ENCODE assay signal across 8 cellular contexts in the genomic region with DNA sequence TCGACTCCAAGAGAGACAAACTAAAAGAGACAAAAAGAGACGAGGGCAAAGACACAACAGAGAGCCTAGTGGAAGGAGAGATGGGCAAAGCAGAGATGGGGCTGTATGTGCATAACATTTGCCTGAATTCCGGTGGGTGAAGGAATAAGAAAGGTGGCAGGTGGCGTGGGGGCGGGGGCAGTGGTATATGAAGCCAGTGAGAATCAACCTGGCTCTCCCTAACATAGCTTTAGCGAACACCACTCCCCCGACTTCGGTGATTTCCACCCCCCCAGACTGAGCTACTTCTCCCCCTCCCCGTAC. TPM values are rescaled to one million over a fixed set of nuclear protein-coding genes. Genes with fewer than 3 reads are reported as not detected.
A peak's percentile ranks its signal among the peaks of the same experiment; 100 is the strongest.
DNase-seq lines count a peak whose midpoint lies in the region; ATAC-seq and TF ChIP-seq lines count a peak whose summit lies in the region.

No MANE protein-coding gene starts in this region.

- peak overlapping the region; percentile 84 for H3K4me3 Mint-ChIP-seq in chondrocyte (ENCODE audit: unreplicated experiment)
- peak overlapping the region; percentile 67 to 94 (median 88) for H3K4me3 Mint-ChIP-seq in naive thymus-derived CD8-positive, alpha-beta T cell

- peak overlapping the region; percentile 39 for H3K27ac Mint-ChIP-seq in chondrocyte (ENCODE audit: unreplicated experiment)
- H3K27ac Mint-ChIP-seq in naive thymus-derived CD8-positive, alpha-beta T cell: peak overlapping the region in 7 of 10 donors; percentile 7 to 86 (median 72)

- H3K36me3 Mint-ChIP-seq in chondrocyte (ENCODE audit: low read depth): no peaks in the 10 kb centered on the region
- H3K36me3 Mint-ChIP-seq in naive thymus-derived CD8-positive, alpha-beta T cell: no peaks in the 10 kb centered on the region

- H3K27me3 Mint-ChIP-seq in chondrocyte (ENCODE audit: low read depth): no peaks in the 10 kb centered on the region
- peaks cover 10 to 40% (median 22%) of the 10 kb centered on the region in 5 donors for H3K27me3 Mint-ChIP-seq in naive thymus-derived CD8-positive, alpha-beta T cell

- H3K9ac ChIP-seq in HUES6 (ENCODE audit: low read length): peak overlapping the region; percentile 74

- H3K9me3 ChIP-seq in HUES6 (ENCODE audit: control insufficient read depth, insufficient read depth, low read depth, low read length): no peaks in the 10 kb centered on the region

- no peak for TF ChIP-seq CTCF in AG09309 (IDR thresholded peaks at IDR 0.05; ENCODE audit: control insufficient read depth, insufficient read depth, low read depth, low read length, missing control alignments)
- no peak for TF ChIP-seq CTCF in chondrocyte (IDR thresholded peaks at IDR 0.05)

- H3K4me3 ChIP-seq in AG09309 (ENCODE audit: control insufficient read depth, low read depth, low read length) (peak overlapping the region; percentile 50), HUES6 (ENCODE audit: low read depth, low read length) (peak overlapping the region; percentile 75)

- peaks cover 11% of the 10 kb centered on the region for H3K4me1 Mint-ChIP-seq in chondrocyte (ENCODE audit: low read depth)
- peaks cover 16 to 33% (median 21%) of the 10 kb centered on the region in 4 donors for H3K4me1 Mint-ChIP-seq in naive thymus-derived CD8-positive, alpha-beta T cell

- H3K9me3 Mint-ChIP-seq in chondrocyte (ENCODE audit: low read depth): no peaks in the 10 kb centered on the region
- no peaks in the 10 kb centered on the region for H3K9me3 Mint-ChIP-seq in naive thymus-derived CD8-positive, alpha-beta T cell

- H3K4me1 ChIP-seq in HUES6 (ENCODE audit: control insufficient read depth, insufficient read depth, low read length): peaks cover 38% of the 10 kb centered on the region

- peaks cover 26% of the 10 kb centered on the region for H3K27me3 ChIP-seq in HUES6 (ENCODE audit: control insufficient read depth, insufficient read depth, low read length)

- POLR2A ChIA-PET in naive thymus-derived CD8-positive, alpha-beta T cell (lab: Charles Lee): interaction anchor here (1.5 to 4.2 kb wide), 4 partner anchors 9 to 17 kb away, joined by 3 to 21 read pairs (median 8); a partner anchor contains a TSS

- no peak overlapping the region for H3K27ac ChIP-seq in HUES6 (ENCODE audit: low read depth, low read length)

- no peak for ATAC-seq in naive thymus-derived CD8-positive, alpha-beta T cell
- ATAC-seq in GM21528 (IDR thresholded peaks at IDR 0.05; ENCODE audit: low FRiP score, unreplicated experiment): no peak

- DNase-seq in AG09309 (ENCODE audit: low read depth) (no peak), chondrocyte (ENCODE audit: low spot score) (no peak), NCI-H1417 (lab: John Stamatoyannopoulos, UW) (no peak), pons (ENCODE audit: low spot score) (no peak), NCI-H748 treated with DMSO at 0.1 percent for 48 hours (lab: John Stamatoyannopoulos, UW) (no peak)
- no peak for DNase-seq in naive thymus-derived CD8-positive, alpha-beta T cell

- H3K36me3 ChIP-seq in HUES6 (ENCODE audit: control insufficient read depth, insufficient read depth, low read length): peaks cover 2% of the 10 kb centered on the region; the same call in 1 of the 2 replicates

RNA-seq across cellular contexts. Expression of a gene that starts 1.1 kb away (rescaled TPM):
- total RNA-seq in chondrocyte: 2.8 to 5.4 TPM (median 3.6 TPM) in 3 replicates
- under 1 TPM; 0.70 to 0.77 TPM for total RNA-seq in naive thymus-derived CD8-positive, alpha-beta T cell
- polyA plus RNA-seq in naive thymus-derived CD8-positive, alpha-beta T cell: not detected

RNA-seq across cellular contexts. Expression of a gene that starts 17.6 kb away (rescaled TPM):
- 9.9 to 10.7 TPM (median 10.0 TPM) in 3 replicates for total RNA-seq in chondrocyte
- 10 to 100 TPM; 18.9 to 24.2 TPM for total RNA-seq in naive thymus-derived CD8-positive, alpha-beta T cell
- polyA plus RNA-seq in naive thymus-derived CD8-positive, alpha-beta T cell: 10 to 100 TPM in 2 of 3 donors, 1 to 10 TPM in 1; 8.0 to 12.7 (median 10.0) TPM
